8 cellular contexts compared by ENCODE assay signal in genomic region chr11:114340311-114341131, GRCh38. TPM values are rescaled to one million over a fixed set of nuclear protein-coding genes. Genes with fewer than 3 reads are reported as not detected.
DNase-seq lines count a peak whose midpoint lies in the region; ATAC-seq and TF ChIP-seq lines count a peak whose summit lies in the region.

No MANE protein-coding gene starts in this region.

- H3K36me3 Mint-ChIP-seq in CD8-positive, alpha-beta memory T cell, result no peaks in the 10 kb centered on the region

- H3K4me3 ChIP-seq in CD8-positive, alpha-beta memory T cell (ENCODE audit: low read length), result peak overlapping the region; percentile 55
- H3K4me3 ChIP-seq in right lobe of liver (peak overlapping the region in 1 of 3 donors; percentile 25), stomach smooth muscle (ENCODE audit: low read length in 2 of 2) (peak overlapping the region; percentile 36 to 58)

- peak overlapping the region in 1 of 2 donors; percentile 52 for H3K9ac ChIP-seq in stomach smooth muscle (ENCODE audit: low read length in 2 of 2)

- peak in 2 of 5 donors; percentile 21 to 35 for DNase-seq in CD8-positive, alpha-beta memory T cell
- DNase-seq in NCI-H2029 (lab: John Stamatoyannopoulos, UW) (peak; percentile 62), T1000 (lab: John Stamatoyannopoulos, UW) (peak; percentile 38), dedifferentiated amniotic fluid mesenchymal stem cell (ENCODE audit: extremely low spot score) (peak; percentile 79), right lobe of liver (peak in 1 of 3 donors; percentile 26)

- CTCF ChIA-PET in CD8-positive, alpha-beta memory T cell (lab: Charles Lee), result interaction anchor here (0.6 to 1.1 kb wide), 2 partner anchors 11 to 296 kb away, joined by 4 to 5 read pairs; no protein-coding TSS in a partner anchor

- H3K4me1 Mint-ChIP-seq in CD8-positive, alpha-beta memory T cell, result peaks cover 8 to 14% (median 12%) of the 10 kb centered on the region in 3 donors

- intact Hi-C loops in right lobe of liver (cut with DNase I), result no loop called here

- POLR2A ChIA-PET in CD8-positive, alpha-beta memory T cell (lab: Charles Lee), result no interaction called here

- ATAC-seq in GM21576 (IDR thresholded peaks at IDR 0.05; ENCODE audit: unreplicated experiment) (peak; percentile 47), right lobe of liver (peak; percentile 89 to 94 (median 92)), HG03521 (IDR thresholded peaks at IDR 0.05; ENCODE audit: unreplicated experiment) (no peak)

- H3K9me3 ChIP-seq in CD8-positive, alpha-beta memory T cell (ENCODE audit: low read length), result no peaks in the 10 kb centered on the region
- H3K9me3 ChIP-seq in right lobe of liver (no peaks in the 10 kb centered on the region), stomach smooth muscle (ENCODE audit: control insufficient read depth in 2 of 2, low read length in 2 of 2) (no peaks in the 10 kb centered on the region)

- H3K27ac ChIP-seq in CD8-positive, alpha-beta memory T cell (ENCODE audit: low read depth, low read length), result no peak overlapping the region
- peak overlapping the region in 2 of 3 donors; percentile 17 to 25 for H3K27ac ChIP-seq in right lobe of liver
- no peak overlapping the region for H3K27ac ChIP-seq in stomach smooth muscle (ENCODE audit: low read length)

- peaks cover 6% of the 10 kb centered on the region for H3K4me1 ChIP-seq in CD8-positive, alpha-beta memory T cell (ENCODE audit: insufficient read depth, low read length)
- H3K4me1 ChIP-seq in right lobe of liver (peaks cover 0 to 16% (median 0%) of the 10 kb centered on the region in 4 donors), stomach smooth muscle (ENCODE audit: control insufficient read depth, insufficient read depth, low read length) (peaks cover 4% of the 10 kb centered on the region)

- H3K9me3 Mint-ChIP-seq in CD8-positive, alpha-beta memory T cell, result no peaks in the 10 kb centered on the region

- peak; percentile 73 to 80 (median 76) for TF ChIP-seq CTCF in right lobe of liver (IDR thresholded peaks at IDR 0.05)

- 13% methylated on average over 11 of the region's 18 CpGs for WGBS in right lobe of liver (ENCODE audit: insufficient coverage, low coverage, low lambda C conversion rate, missing lambda C conversion rate)

- H3K27ac Mint-ChIP-seq in CD8-positive, alpha-beta memory T cell, result peak overlapping the region in 1 of 8 donors; percentile 22

- no peaks in the 10 kb centered on the region for H3K36me3 ChIP-seq in CD8-positive, alpha-beta memory T cell (ENCODE audit: insufficient read depth, low read length)
- no peaks in the 10 kb centered on the region for H3K36me3 ChIP-seq in right lobe of liver
- no peaks in the 10 kb centered on the region for H3K36me3 ChIP-seq in stomach smooth muscle (ENCODE audit: control insufficient read depth in 2 of 2, insufficient read depth in 2 of 2, low read length in 2 of 2)

- no peaks in the 10 kb centered on the region for H3K27me3 ChIP-seq in CD8-positive, alpha-beta memory T cell (ENCODE audit: insufficient read depth, low read length, poor library complexity, severe bottlenecking)
- H3K27me3 ChIP-seq in right lobe of liver (no peaks in the 10 kb centered on the region), stomach smooth muscle (ENCODE audit: control insufficient read depth in 1 of 2, insufficient read depth in 2 of 2, low read length in 2 of 2) (no peaks in the 10 kb centered on the region)

- TF ChIP-seq POLR2A in right lobe of liver (IDR thresholded peaks at IDR 0.05), result no peak

- H3K27me3 Mint-ChIP-seq in CD8-positive, alpha-beta memory T cell, result peaks cover 0 to 4% of the 10 kb centered on the region in 2 donors

- H3K4me3 Mint-ChIP-seq in CD8-positive, alpha-beta memory T cell, result peak overlapping the region in 6 of 7 donors; percentile 54 to 88 (median 59)

RNA-seq across cellular contexts. Expression of gene NNMT, which starts 44.3 kb away (rescaled TPM):
- not detected for total RNA-seq in CD8-positive, alpha-beta memory T cell
- polyA plus RNA-seq in CD8-positive, alpha-beta memory T cell, result not detected
- total RNA-seq in right lobe of liver, result 1,000 to 10,000 TPM in 4 of 6 experiments, 100 to 1,000 TPM in 2; 634 to 3,368 (median 2,270) TPM

RNA-seq across cellular contexts. Expression of gene C11orf71, which starts 59.8 kb away (rescaled TPM):
- total RNA-seq in CD8-positive, alpha-beta memory T cell, result 1 to 10 TPM; 8.2 to 9.3 TPM
- 10.0 TPM for polyA plus RNA-seq in CD8-positive, alpha-beta memory T cell
- 10 to 100 TPM in 3 of 6 experiments, 1 to 10 TPM in 3; 4.9 to 13.4 (median 8.6) TPM for total RNA-seq in right lobe of liver

RNA-seq across cellular contexts. Expression of gene RBM7, which starts 59.9 kb away (rescaled TPM):
- 10 to 100 TPM; 35.7 to 37.7 TPM for total RNA-seq in CD8-positive, alpha-beta memory T cell
- 23.1 TPM for polyA plus RNA-seq in CD8-positive, alpha-beta memory T cell
- total RNA-seq in right lobe of liver, result 10 to 100 TPM; 10.5 to 27.3 (median 15.3) TPM

Comparison
In these comparisons a context has a peak if more than half of its experiments do, and no peak if none do; other contexts are left out.
1. H3K27ac ChIP-seq: peak in right lobe of liver (2 of 3); none in CD8-positive, alpha-beta memory T cell (single experiment) and stomach smooth muscle (single experiment).
2. RNA of gene NNMT, which starts 44.3 kb away (total RNA-seq): 634 to 3,368 TPM in right lobe of liver; not detected in CD8-positive, alpha-beta memory T cell; every median in the first group is over 100 times any median in the second.